Comparison of ENCODE assay signal across 20 cellular contexts in genomic region chr22:46534901-46535630, GRCh38.
"Had no signal": no experiment of that assay in that cellular context is flagged by ENCODE, and none has a peak within 500 bp of the region (broad histone marks: within the 10 kb centered on the region; RNA-seq: fewer than 3 reads in every experiment).

No MANE protein-coding gene starts in this region.

- ATAC-seq: activated T-cell treated with anti-CD3 and anti-CD28 coated beads, Interleukin-2, amount 50 U/mL, for 72 hours; left lung; stimulated activated memory B cell treated with anti-CD40 and anti-IgM and Interleukin-4, amounts not matched to agents 10 μg/mL and 1 μg/mL and 100 μg/mL, for 72 hours had no signal

- H2AFZ ChIP-seq: parathyroid adenoma had no signal

- DNase-seq: activated CD4-positive, alpha-beta T cell treated with anti-CD3 and anti-CD28 coated beads for 48 hours; activated CD8-positive, alpha-beta memory T cell treated with anti-CD3 and anti-CD28 coated beads, Interleukin-2, amount 50 U/mL, for 48 hours; activated gamma-delta T cell treated with Interleukin-2 at 50 U/mL for 16 hours; activated T-cell treated with anti-CD3 and anti-CD28 coated beads, Interleukin-2, amount 50 U/mL, for 72 hours; aorta; hippocampal formation; mesenchymal stem cell; retina; stimulated activated CD4-positive, alpha-beta T cell treated with anti-CD3 and anti-CD28 coated beads, Interleukin-2, amount 100 ng/mL, for 48 hours; thyroid gland had no signal

- H3K36me3 ChIP-seq: cardiac muscle cell, esophagus muscularis mucosa, thyroid gland, vagina had no signal

- H3K27ac ChIP-seq: cardiac muscle cell, esophagus muscularis mucosa, left lung, parathyroid adenoma, thyroid gland, vagina had no signal

- H3K27me3 ChIP-seq: thyroid gland, vagina had no signal

- H3K27ac Mint-ChIP-seq: activated T-cell treated with anti-CD3 and anti-CD28 coated beads, Interleukin-2, amount 50 U/mL, for 72 hours; stimulated activated memory B cell treated with anti-CD40 and anti-IgM and Interleukin-4, amounts not matched to agents 10 μg/mL and 1 μg/mL and 100 μg/mL, for 72 hours; T-helper 1 cell treated with Interleukin-12 subunit alpha and Interleukin-12 subunit beta and Interleukin-4 antibody, amounts not matched to agents 30 μg/mL and 1 μg/mL, for 36 hours had no signal

- H3K4me3 Mint-ChIP-seq: stimulated activated memory B cell treated with anti-CD40 and anti-IgM and Interleukin-4, amounts not matched to agents 10 μg/mL and 1 μg/mL and 100 μg/mL, for 72 hours; T-helper 1 cell treated with Interleukin-12 subunit alpha and Interleukin-12 subunit beta and Interleukin-4 antibody, amounts not matched to agents 30 μg/mL and 1 μg/mL, for 36 hours had no signal

- FAIRE-seq: colon, endometrium, keratinocyte had no signal

- H3K9me3 Mint-ChIP-seq: activated T-cell treated with anti-CD3 and anti-CD28 coated beads, Interleukin-2, amount 50 U/mL, for 72 hours; stimulated activated memory B cell treated with anti-CD40 and anti-IgM and Interleukin-4, amounts not matched to agents 10 μg/mL and 1 μg/mL and 100 μg/mL, for 72 hours; T-helper 1 cell treated with Interleukin-12 subunit alpha and Interleukin-12 subunit beta and Interleukin-4 antibody, amounts not matched to agents 30 μg/mL and 1 μg/mL, for 36 hours had no signal

- H3K4me1 ChIP-seq: parathyroid adenoma had no signal

- H3K9me3 ChIP-seq: esophagus muscularis mucosa, left lung, thyroid gland, vagina had no signal

- H3K79me2 ChIP-seq: parathyroid adenoma had no signal

- H3K4me3 ChIP-seq: cardiac muscle cell, esophagus muscularis mucosa, left lung, thyroid gland, vagina had no signal

- H3K9ac ChIP-seq: parathyroid adenoma had no signal
